ENCODE assay signal across 10 cellular contexts in the genomic region with DNA sequence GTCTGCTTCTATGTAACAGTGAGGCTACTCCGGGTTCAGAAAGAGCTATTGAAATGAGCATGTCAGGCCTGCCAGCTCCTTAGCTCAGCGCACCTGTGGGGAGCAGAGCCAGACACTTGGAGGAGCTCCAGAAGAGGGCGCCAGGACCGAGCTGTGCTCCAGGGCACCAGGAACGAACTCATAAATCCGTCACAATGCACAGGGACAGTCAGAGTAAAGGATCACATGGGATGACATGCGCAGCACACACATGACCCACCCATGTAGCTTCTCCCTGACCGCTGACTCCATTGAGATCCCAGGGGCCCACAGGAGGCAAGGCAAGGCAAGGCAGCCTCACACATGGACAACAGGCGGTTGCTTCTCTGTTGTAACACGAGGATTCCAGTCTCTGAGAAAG. TPM values are rescaled to one million over a fixed set of nuclear protein-coding genes. Genes with fewer than 3 reads are reported as not detected.
DNase-seq lines count a peak whose midpoint lies in the region; FAIRE-seq and TF ChIP-seq lines count a peak whose summit lies in the region.
"Had no signal": no experiment of that assay in that cellular context is flagged by ENCODE, and none has a peak within 500 bp of the region (broad histone marks: within the 10 kb centered on the region; RNA-seq: fewer than 3 reads in every experiment).

No MANE protein-coding gene starts in this region.

- no peaks in the 10 kb centered on the region for H3K9me3 Mint-ChIP-seq in MCF 10A (ENCODE audit: unreplicated experiment)
- H3K9me3 Mint-ChIP-seq: CD8-positive, alpha-beta memory T cell had no signal

- no peak overlapping the region for H3K4me2 ChIP-seq in mammary epithelial cell (ENCODE audit: insufficient read depth, low read depth, low read length)

- in situ Hi-C loops in mammary epithelial cell (cut with MboI; ENCODE audit: low sequenced_read_pairs in 2 of 2), result loop anchor here in 1 of 2 donors (10.0 kb wide), 1 partner anchor 232 kb away; no protein-coding TSS in a partner anchor

- H3K27me3 Mint-ChIP-seq in MCF 10A (ENCODE audit: insufficient read depth, unreplicated experiment), result no peaks in the 10 kb centered on the region
- H3K27me3 Mint-ChIP-seq: CD8-positive, alpha-beta memory T cell had no signal

- CTCF ChIA-PET in MCF 10A (lab: Yijun Ruan, JAX) (interaction anchor here (0.5 to 2.5 kb wide), 4 partner anchors 9 to 517 kb away, joined by 3 to 18 read pairs (median 4); no protein-coding TSS in a partner anchor), mammary epithelial cell (lab: Charles Lee; ENCODE audit: low non-redundant PET) (interaction anchor here (0.6 kb wide), 1 partner anchor 647 kb away, joined by 6 read pairs; no protein-coding TSS in a partner anchor), RWPE1 (lab: Yijun Ruan, JAX) (interaction anchor here (0.7 kb wide), 1 partner anchor 238 kb away, joined by 3 read pairs; no protein-coding TSS in a partner anchor)

- POLR2A ChIA-PET in MCF 10A (lab: Yijun Ruan, JAX), result no interaction called here
- POLR2A ChIA-PET in RWPE1 (lab: Yijun Ruan, JAX; ENCODE audit: low non-redundant PET), result no interaction called here

- no peaks in the 10 kb centered on the region for H4K20me1 ChIP-seq in mammary epithelial cell (ENCODE audit: insufficient read depth, low read length)

- no peak for FAIRE-seq in urothelium cell line (lab: Jason Lieb, UNC)

- H3K9me3 ChIP-seq in mammary epithelial cell (replicated peaks; ENCODE audit: insufficient read depth, low read length), result no peaks in the 10 kb centered on the region

- dilution Hi-C loops in mammary epithelial cell (cut with HindIII; ENCODE audit: low sequenced_read_pairs), result no loop called here

- DNase-seq in MCF 10A (ENCODE audit: unreplicated experiment) (peak; percentile 21), mammary epithelial cell (no peak), RWPE1 (ENCODE audit: low spot score) (peak; percentile 14), epithelial cell of esophagus (ENCODE audit: low read depth) (peak; percentile 52), urothelium cell line (ENCODE audit: low spot score) (peak; percentile 17), AG08395 (ENCODE audit: low spot score) (no peak), NCI-H1105 treated with DMSO at 0.1 percent for 48 hours (lab: John Stamatoyannopoulos, UW) (no peak), HK-2 (ENCODE audit: unreplicated experiment) (no peak)
- DNase-seq: CD8-positive, alpha-beta memory T cell; foreskin fibroblast had no signal

- H3K4me3 ChIP-seq in mammary epithelial cell (replicated peaks in 1 of 3; ENCODE audit: insufficient read depth in 1 of 3, low read depth in 2 of 3, low read length in 3 of 3) (no peak overlapping the region), epithelial cell of esophagus (ENCODE audit: low read length) (no peak overlapping the region)

- H3K27ac Mint-ChIP-seq in MCF 10A (ENCODE audit: low read depth, unreplicated experiment), result no peak overlapping the region

- H3K36me3 Mint-ChIP-seq in MCF 10A (ENCODE audit: insufficient read depth, unreplicated experiment), result peaks cover 50% of the 10 kb centered on the region

- no peak overlapping the region for H2AFZ ChIP-seq in mammary epithelial cell (ENCODE audit: low read depth, low read length)

- H3K36me3 ChIP-seq in mammary epithelial cell (ENCODE audit: insufficient read depth, low read length), result no peaks in the 10 kb centered on the region

- H3K27me3 ChIP-seq in mammary epithelial cell (ENCODE audit: insufficient read depth, low read length), result no peaks in the 10 kb centered on the region

- H3K27ac ChIP-seq in mammary epithelial cell (ENCODE audit: insufficient read depth, low read depth, low read length) (no peak overlapping the region), RWPE1 (no peak overlapping the region)

- no peaks in the 10 kb centered on the region for H3K4me1 ChIP-seq in mammary epithelial cell (ENCODE audit: insufficient read depth, low read length)

- 80% methylated on average over 5 of the region's 10 CpGs for WGBS in mammary epithelial cell (ENCODE audit: low coverage, missing lambda C conversion rate)

- no TSS peak for BruUV-seq in MCF 10A (replicated peaks; lab: Mats Ljungman, UMichigan)
- BruUV-seq in mammary epithelial cell (replicated peaks; lab: Mats Ljungman, UMichigan), result no TSS peak

- TF ChIP-seq CTCF in MCF 10A (IDR thresholded peaks at IDR 0.05; ENCODE audit: unreplicated experiment), result no peak
- TF ChIP-seq CTCF in mammary epithelial cell (conservative IDR thresholded peaks at IDR 0.05 in 1 of 2, IDR thresholded peaks at IDR 0.05 in 1 of 2; ENCODE audit: extremely low read depth in 1 of 2, insufficient read depth in 1 of 2, low read depth in 1 of 2, low read length in 2 of 2), result peak in 1 of 2 donors; percentile 34
- no peak for TF ChIP-seq CTCF in RWPE1 (conservative IDR thresholded peaks at IDR 0.05; ENCODE audit: low read depth)
- peak; percentile 44 for TF ChIP-seq CTCF in epithelial cell of esophagus (IDR thresholded peaks at IDR 0.05; ENCODE audit: insufficient read depth, low read depth, low read length, missing control alignments)

- H3K9ac ChIP-seq in mammary epithelial cell (ENCODE audit: insufficient read depth, low read length), result no peak overlapping the region

- H3K4me3 Mint-ChIP-seq in MCF 10A (ENCODE audit: unreplicated experiment), result no peak overlapping the region

- intact Hi-C loops in MCF 10A (cut with micrococcal nuclease), result no loop called here
- intact Hi-C loops in mammary epithelial cell (cut with micrococcal nuclease), result no loop called here

- H3K4me1 Mint-ChIP-seq in MCF 10A (ENCODE audit: insufficient read depth, unreplicated experiment), result no peaks in the 10 kb centered on the region

- no peaks in the 10 kb centered on the region for H3K79me2 ChIP-seq in mammary epithelial cell (ENCODE audit: insufficient read depth, low read length)

RNA-seq across cellular contexts. Expression of a gene that starts 26.0 kb away (rescaled TPM):
- 31.8 and 33.7 TPM in 2 replicates for total RNA-seq in MCF 10A (2022)
- 10 to 100 TPM; 35.5 to 38.3 TPM for total RNA-seq in mammary epithelial cell
- polyA plus RNA-seq in mammary epithelial cell, result 36.8 TPM
- polyA minus RNA-seq in mammary epithelial cell, result 19.7 TPM

Comparison
In these comparisons a context has a peak if more than half of its experiments do, and no peak if none do; other contexts are left out.
1. DNase-seq: peak in MCF 10A (single experiment), RWPE1 (single experiment), epithelial cell of esophagus (single experiment) and urothelium cell line (single experiment); none in mammary epithelial cell (single experiment), AG08395 (single experiment), NCI-H1105 treated with DMSO at 0.1 percent for 48 hours (single experiment) and HK-2 (single experiment).